ENCODE assay signal across 17 cellular contexts in the genomic region with DNA sequence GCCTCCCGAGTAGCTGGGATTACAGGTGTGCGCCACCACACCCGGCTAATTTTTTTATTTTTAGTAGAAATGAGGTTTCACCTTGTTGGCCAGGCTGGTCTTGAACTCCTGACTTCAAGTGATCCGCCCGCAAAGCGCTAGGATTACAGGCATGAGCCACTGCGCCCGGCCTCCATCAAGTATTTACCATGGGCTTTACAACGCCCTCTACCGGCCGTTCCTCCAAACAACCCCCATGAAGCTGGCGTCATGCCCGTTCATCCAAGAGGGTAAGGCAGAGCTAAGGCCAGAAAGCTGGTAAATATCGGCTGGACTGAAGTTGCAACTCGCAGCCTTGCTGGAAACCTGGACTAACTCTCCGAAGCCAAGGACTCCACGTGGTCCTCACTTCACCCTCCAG. TPM values are rescaled to one million over a fixed set of nuclear protein-coding genes. Genes with fewer than 3 reads are reported as not detected.
A peak's percentile ranks its signal among the peaks of the same experiment; 100 is the strongest.
DNase-seq lines count a peak whose midpoint lies in the region; TF ChIP-seq lines count a peak whose summit lies in the region.
"Had no signal": no experiment of that assay in that cellular context is flagged by ENCODE, and none has a peak within 500 bp of the region (broad histone marks: within the 10 kb centered on the region; RNA-seq: fewer than 3 reads in every experiment).

No MANE protein-coding gene starts in this region.

- H3K27ac Mint-ChIP-seq in endodermal cell = no peak overlapping the region
- H3K27ac Mint-ChIP-seq: activated naive CD4-positive, alpha-beta T cell treated with anti-CD3 and anti-CD28 coated beads, Interleukin-2, amount 50 U/mL, for 72 hours; T-helper 2 cell treated with Interferon-gamma antibody and Interleukin-4, amounts not matched to agents 5 μg/mL and 100 μg/mL, for 36 hours had no signal

- peaks cover 2% of the 10 kb centered on the region for H3K4me1 Mint-ChIP-seq in endodermal cell

- CTCF ChIA-PET in A673 (lab: Charles Lee) = interaction anchor here (0.6 to 2.5 kb wide), 4 partner anchors 9 to 1054 kb away, joined by 3 to 10 read pairs (median 4); no protein-coding TSS in a partner anchor

- no peak overlapping the region for H3K4me3 Mint-ChIP-seq in endodermal cell
- H3K4me3 Mint-ChIP-seq: T-helper 2 cell treated with Interferon-gamma antibody and Interleukin-4, amounts not matched to agents 5 μg/mL and 100 μg/mL, for 36 hours had no signal

- H3K36me3 ChIP-seq in A673 (ENCODE audit: insufficient read depth, low read length, poor library complexity, severe bottlenecking) (peaks cover 53% of the 10 kb centered on the region), endodermal cell (ENCODE audit: control insufficient read depth, insufficient read depth, low read length) (peaks cover 61% of the 10 kb centered on the region)

- H3K4me3 ChIP-seq in A673 (ENCODE audit: low read depth, low read length, poor library complexity, severe bottlenecking) (no peak overlapping the region), endodermal cell (ENCODE audit: low read length) (no peak overlapping the region)
- H3K4me3 ChIP-seq: tibial nerve had no signal

- TF ChIP-seq CTCF in A673 (conservative IDR thresholded peaks at IDR 0.05; ENCODE audit: low read depth, low read length) (peak; percentile 37), C4-2B (conservative IDR thresholded peaks at IDR 0.05) (peak; percentile 42), endodermal cell (conservative IDR thresholded peaks at IDR 0.05) (peak; percentile 43)

- POLR2A ChIA-PET in A673 (lab: Charles Lee; ENCODE audit: low non-redundant PET) = no interaction called here

- H3K9me3 Mint-ChIP-seq in endodermal cell = peaks cover 7% of the 10 kb centered on the region

- peaks cover 62% of the 10 kb centered on the region for H3K36me3 Mint-ChIP-seq in endodermal cell (ENCODE audit: low read depth)

- H3K27me3 Mint-ChIP-seq in endodermal cell (ENCODE audit: insufficient read depth) = no peaks in the 10 kb centered on the region
- H3K27me3 Mint-ChIP-seq: CD4-positive, alpha-beta memory T cell had no signal

- no peaks in the 10 kb centered on the region for H3K4me1 ChIP-seq in A673 (ENCODE audit: insufficient read depth, low read length, poor library complexity, severe bottlenecking)
- H3K4me1 ChIP-seq in endodermal cell (ENCODE audit: control insufficient read depth, insufficient read depth, low read length) = no peaks in the 10 kb centered on the region

- DNase-seq in A673 (ENCODE audit: low spot score) (peak; percentile 28), NCI-H69 (lab: John Stamatoyannopoulos, UW) (peak; percentile 38), endodermal cell (peak; percentile 82), middle frontal gyrus (ENCODE audit: extremely low spot score, low spot score) (no peak), NCI-H2227 treated with DMSO at 0.1 percent for 48 hours (lab: John Stamatoyannopoulos, UW) (no peak), globus pallidus (ENCODE audit: low spot score) (no peak), epidermal melanocyte (ENCODE audit: insufficient read length, low spot score) (no peak)
- DNase-seq: activated CD4-positive, alpha-beta T cell treated with anti-CD3 and anti-CD28 coated beads for 48 hours; CD4-positive, alpha-beta memory T cell; GDM1; NCI-H1436; NCI-H526 treated with DMSO at 0.1 percent for 48 hours; stimulated activated CD4-positive, alpha-beta T cell treated with anti-CD3 and anti-CD28 coated beads, Interleukin-4, amount 100 ng/mL, for 24 hours had no signal

- H3K27me3 ChIP-seq in A673 (replicated peaks; ENCODE audit: insufficient read depth, low read depth, low read length, poor library complexity) (no peaks in the 10 kb centered on the region), endodermal cell (ENCODE audit: control insufficient read depth, insufficient read depth, low read length, poor library complexity, severe bottlenecking) (no peaks in the 10 kb centered on the region)
- H3K27me3 ChIP-seq: tibial nerve had no signal

- WGBS in endodermal cell (ENCODE audit: insufficient coverage in 1 of 2, insufficient read length in 1 of 2), 2 experiments = 91 to 94% methylated on average over 16 to 17 of the region's 17 CpGs

- BruUV-seq in A673 (replicated peaks; lab: Mats Ljungman, UMichigan) = no TSS peak

- intact Hi-C loops in A673 (cut with micrococcal nuclease; ENCODE audit: unreplicated experiment) = loop anchor here (5.0 kb wide), 1 partner anchor 379 kb away; no protein-coding TSS in a partner anchor

- H3K9me3 ChIP-seq in A673 (ENCODE audit: low read depth, low read length, poor library complexity, severe bottlenecking) = peaks cover 4% of the 10 kb centered on the region
- H3K9me3 ChIP-seq in endodermal cell (ENCODE audit: control insufficient read depth, low read length) = peaks cover 7% of the 10 kb centered on the region

- H3K27ac ChIP-seq in A673 (ENCODE audit: low read depth, low read length, poor library complexity, severe bottlenecking) (no peak overlapping the region), C4-2B (no peak overlapping the region), endodermal cell (ENCODE audit: low read depth, low read length) (no peak overlapping the region)
- H3K27ac ChIP-seq: tibial nerve had no signal

- H3K9ac ChIP-seq in endodermal cell (ENCODE audit: extremely low read depth, low read length, poor library complexity, severe bottlenecking) = no peak overlapping the region

RNA-seq across cellular contexts. Expression of gene RNF34, which starts 41.6 kb away (rescaled TPM):
- total RNA-seq in A673 (2021) (54.6 and 60.6 TPM in 2 replicates), endodermal cell (10 to 100 TPM; 72.6 to 74.7 TPM)
- 42.9 TPM for polyA plus RNA-seq in endodermal cell (2013, experiment 1 of 2)
- polyA plus RNA-seq in endodermal cell (2013, experiment 2 of 2) = 40.4 TPM

Comparison
In these comparisons a context has a peak if more than half of its experiments do, and no peak if none do; other contexts are left out.
1. DNase-seq: peak in A673 (single experiment), NCI-H69 (single experiment) and endodermal cell (single experiment); none in middle frontal gyrus (single experiment), NCI-H2227 treated with DMSO at 0.1 percent for 48 hours (single experiment), globus pallidus (single experiment) and epidermal melanocyte (single experiment).
2. Peak in every context shown above with its lines, with median percentiles within 50 percentile points of each other: CTCF ChIP-seq.